8 cellular contexts compared by ENCODE assay signal in the genomic region with DNA sequence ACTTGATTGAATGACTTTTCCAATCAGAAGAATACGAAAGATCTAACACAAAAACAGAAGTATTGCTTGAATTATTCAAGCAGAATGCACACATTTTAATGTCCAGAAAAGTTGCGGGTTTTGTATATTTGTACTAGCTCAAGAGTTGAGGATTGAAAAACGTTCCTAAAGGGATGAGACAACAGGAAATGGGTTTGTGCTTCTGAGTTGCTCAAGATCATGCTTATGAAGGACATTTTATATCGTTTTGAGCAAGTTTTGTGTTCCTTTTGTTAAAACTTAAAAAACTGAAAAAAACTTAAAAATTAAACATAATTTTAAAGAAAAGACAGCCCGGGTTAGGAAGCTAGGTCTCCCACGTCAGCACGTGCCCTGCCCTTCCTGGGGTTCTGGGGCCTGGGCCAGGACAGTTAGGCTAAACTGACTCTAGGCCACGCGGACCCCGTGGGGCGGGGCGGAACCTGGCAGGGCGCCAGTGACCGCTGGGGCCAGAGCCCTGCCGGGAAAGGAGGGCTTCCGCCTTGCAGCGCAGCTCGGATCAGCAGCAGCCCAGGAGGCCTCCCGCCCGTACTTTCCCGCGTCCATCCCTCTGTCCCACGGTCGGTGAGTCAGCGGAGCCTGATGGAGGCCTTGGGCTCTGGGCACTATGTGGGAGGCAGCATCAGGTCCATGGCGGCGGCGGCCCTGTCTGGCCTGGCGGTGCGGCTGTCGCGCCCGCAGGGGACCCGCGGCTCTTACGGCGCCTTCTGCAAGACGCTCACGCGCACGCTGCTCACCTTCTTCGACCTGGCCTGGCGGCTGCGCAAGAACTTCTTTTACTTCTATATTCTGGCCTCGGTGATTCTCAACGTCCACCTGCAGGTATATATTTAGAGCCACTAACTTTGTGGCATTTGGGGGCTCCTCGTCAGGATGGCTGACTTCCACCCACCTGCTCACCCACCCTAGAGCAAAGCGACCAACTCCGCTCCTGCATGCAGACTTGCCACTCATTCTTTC. TPM values are rescaled to one million over a fixed set of nuclear protein-coding genes. Genes with fewer than 3 reads are reported as not detected.
DNase-seq lines count a peak whose midpoint lies in the region; ATAC-seq and TF ChIP-seq lines count a peak whose summit lies in the region.

A gene (plus strand): TSS at position 517 of the 999 bp plus-strand sequence. CDS start 105 bp downstream, at position 622.

- intact Hi-C loops in testis (cut with DNase I; ENCODE audit: low total_unique reads), result no loop called here

- H3K4me1 ChIP-seq in testis, result no peaks in the 10 kb centered on the region

- H3K36me3 ChIP-seq in testis (ENCODE audit: low read depth, missing control alignments), result no peaks in the 10 kb centered on the region

- in situ Hi-C loops in KBM-7 (cut with MboI; ENCODE audit: low pct_unique_long_range_greater_than_20kb, low sequenced_read_pairs), result no loop called here

- H3K9me3 Mint-ChIP-seq in naive B cell, result peaks cover 0 to 1% (median 0%) of the 10 kb centered on the region in 7 donors

- peak; percentile 62 for DNase-seq in activated effector memory CD4-positive, alpha-beta T cell treated with anti-CD3 and anti-CD28 coated beads, Interleukin-2, amount 50 U/mL, for 16 hours
- DNase-seq in activated effector memory CD4-positive, alpha-beta T cell treated with Interleukin-2 at 50 U/mL for 16 hours, result no peak
- DNase-seq in KBM-7 (peak; percentile 85), activated T-cell treated with anti-CD3 and anti-CD28 coated beads for 48 hours (ENCODE audit: low read depth) (peak; percentile 29), fibroblast of peridontal ligament (ENCODE audit: extremely low read depth) (peak; percentile 68), naive B cell (peak; percentile 26), testis (peak; percentile 84)

- H3K27ac Mint-ChIP-seq in naive B cell, result peak within 1 kb of the TSS in 1 of 6 donors; percentile 79

- H3K4me3 Mint-ChIP-seq in naive B cell, result peak within 1 kb of the TSS; percentile 66 to 96 (median 84)

- no peak for TF ChIP-seq CTCF in testis (IDR thresholded peaks at IDR 0.05)

- ATAC-seq in naive B cell (ENCODE audit: low read depth in 2 of 2), result peak; percentile 34 to 44
- no peak for ATAC-seq in GM18873 (IDR thresholded peaks at IDR 0.05; ENCODE audit: low FRiP score, unreplicated experiment)

- H3K4me3 ChIP-seq in testis, result peak within 1 kb of the TSS; percentile 52 to 70

- H3K27me3 Mint-ChIP-seq in naive B cell, result peaks cover 22 to 24% (median 22%) of the 10 kb centered on the region in 3 donors

- 5 to 7% methylated on average over 12 to 31 of the region's 49 CpGs for WGBS in testis, 2 donors

- H3K4me1 Mint-ChIP-seq in naive B cell, result peaks cover 0 to 14% (median 14%) of the 10 kb centered on the region in 3 donors

- TF ChIP-seq POLR2A in testis (IDR thresholded peaks at IDR 0.05), result no peak

- no peaks in the 10 kb centered on the region for H3K27me3 ChIP-seq in testis

- H3K36me3 Mint-ChIP-seq in naive B cell, result no peaks in the 10 kb centered on the region

- H3K27ac ChIP-seq in testis, result peak within 1 kb of the TSS; percentile 53 to 72

- H3K9me3 ChIP-seq in testis, result no peaks in the 10 kb centered on the region

RNA-seq across cellular contexts. Expression of the gene that starts here (rescaled TPM):
- polyA plus RNA-seq in naive B cell (ENCODE audit: low read depth in 6 of 6) (1 to 10 TPM in 2 of 6 donors, under 1 TPM in 1, not detected in 3; 0.54 to 1.5 (median 1.0) TPM), testis (ENCODE audit: insufficient read depth, low read depth, low replicate concordance) (12.0 TPM)
- total RNA-seq in testis, result 10 to 100 TPM; 58.4 to 71.7 TPM
